ENCODE assay signal across 1 cellular context in the genomic region with DNA sequence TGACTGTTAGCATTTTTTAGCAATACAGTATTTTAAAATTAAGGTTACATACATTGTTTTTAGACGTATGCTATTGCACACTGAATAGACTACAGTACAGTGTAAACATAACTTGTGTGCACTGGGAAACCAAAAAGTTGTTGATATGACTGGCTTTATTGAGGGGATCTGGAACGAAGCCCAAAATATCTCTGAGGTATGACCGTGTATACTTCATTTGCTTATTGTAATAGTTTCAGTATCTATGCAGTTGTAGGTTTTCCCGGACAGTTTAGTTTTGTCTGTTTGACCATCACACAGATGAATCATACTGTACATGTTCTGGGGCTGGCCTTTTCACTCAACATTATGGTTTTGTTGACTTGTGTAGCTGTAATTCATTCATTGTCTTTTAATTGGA.
TF ChIP-seq lines count a peak whose summit lies in the region.

No MANE protein-coding gene starts in this region.

TF ChIP-seq in HepG2, 621 proteins besides CTCF, POLR2A, EP300 and RAD21:
- TF ChIP-seq, protein P1, sequence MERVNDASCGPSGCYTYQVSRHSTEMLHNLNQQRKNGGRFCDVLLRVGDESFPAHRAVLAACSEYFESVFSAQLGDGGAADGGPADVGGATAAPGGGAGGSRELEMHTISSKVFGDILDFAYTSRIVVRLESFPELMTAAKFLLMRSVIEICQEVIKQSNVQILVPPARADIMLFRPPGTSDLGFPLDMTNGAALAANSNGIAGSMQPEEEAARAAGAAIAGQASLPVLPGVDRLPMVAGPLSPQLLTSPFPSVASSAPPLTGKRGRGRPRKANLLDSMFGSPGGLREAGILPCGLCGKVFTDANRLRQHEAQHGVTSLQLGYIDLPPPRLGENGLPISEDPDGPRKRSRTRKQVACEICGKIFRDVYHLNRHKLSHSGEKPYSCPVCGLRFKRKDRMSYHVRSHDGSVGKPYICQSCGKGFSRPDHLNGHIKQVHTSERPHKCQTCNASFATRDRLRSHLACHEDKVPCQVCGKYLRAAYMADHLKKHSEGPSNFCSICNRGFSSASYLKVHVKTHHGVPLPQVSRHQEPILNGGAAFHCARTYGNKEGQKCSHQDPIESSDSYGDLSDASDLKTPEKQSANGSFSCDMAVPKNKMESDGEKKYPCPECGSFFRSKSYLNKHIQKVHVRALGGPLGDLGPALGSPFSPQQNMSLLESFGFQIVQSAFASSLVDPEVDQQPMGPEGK (CRISPR knock-in tag; IDR thresholded peaks at IDR 0.05), result no peak
- peak; percentile 42; the same call in 1 of the 2 replicates for TF ChIP-seq HDAC1 (CRISPR knock-in tag; IDR thresholded peaks at IDR 0.05)
